In the genomic region with DNA sequence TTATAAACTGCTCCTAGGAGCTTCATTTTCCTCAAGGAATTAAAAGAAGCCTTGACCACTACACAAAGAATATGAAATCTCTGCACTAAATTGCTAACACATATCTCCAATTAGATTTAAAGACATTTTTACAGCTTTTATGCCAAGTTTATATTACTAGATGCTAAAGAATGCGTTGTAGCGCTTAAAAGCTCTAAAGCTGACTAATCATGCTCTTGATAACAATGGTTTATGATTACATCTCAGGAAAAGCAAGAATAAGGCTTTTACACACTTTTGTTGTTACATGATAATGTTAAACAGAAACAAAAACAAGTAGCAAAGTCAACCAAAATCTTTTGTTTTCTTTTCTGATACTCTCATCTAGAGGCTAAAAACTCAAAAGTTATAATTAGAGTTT, we compare ENCODE assay signal across 26 cellular contexts. TPM values are rescaled to one million over a fixed set of nuclear protein-coding genes. Genes with fewer than 3 reads are reported as not detected.
A peak's percentile ranks its signal among the peaks of the same experiment; 100 is the strongest.
DNase-seq lines count a peak whose midpoint lies in the region; ATAC-seq, FAIRE-seq and TF ChIP-seq lines count a peak whose summit lies in the region.
"Had no signal": no experiment of that assay in that cellular context is flagged by ENCODE, and none has a peak within 500 bp of the region (broad histone marks: within the 10 kb centered on the region; RNA-seq: fewer than 3 reads in every experiment).

No MANE protein-coding gene starts in this region.

- H3K9ac ChIP-seq in mesenchymal stem cell (ENCODE audit: low read length) = no peak overlapping the region
- H3K9ac ChIP-seq in HepG2 (ENCODE audit: insufficient read depth, low read depth, low read length) = no peak overlapping the region

- ATAC-seq in mucosa of descending colon (no peak), HepG2 (no peak)
- ATAC-seq: heart left ventricle; naive thymus-derived CD4-positive, alpha-beta T cell had no signal

- H3K27me3 ChIP-seq in mesenchymal stem cell (ENCODE audit: control insufficient read depth in 1 of 2, insufficient read depth in 1 of 2, low read length in 2 of 2) (no peaks in the 10 kb centered on the region), HepG2 (ENCODE audit: control insufficient read depth in 1 of 2, insufficient read depth in 2 of 2, low read length in 2 of 2) (no peaks in the 10 kb centered on the region)
- H3K27me3 ChIP-seq: dorsolateral prefrontal cortex, heart left ventricle, neutrophil, tibial artery, vagina had no signal

- FAIRE-seq in GM19239 (lab: Jason Lieb, UNC) = peak; percentile 26
- FAIRE-seq in HepG2 (lab: Jason Lieb, UNC) = no peak
- FAIRE-seq: GM18507, H54 had no signal

- intact Hi-C loops in mucosa of descending colon (cut with DNase I, micrococcal nuclease) = no loop called here
- intact Hi-C loops in HepG2 (cut with micrococcal nuclease; ENCODE audit: unreplicated experiment) = no loop called here

- no peak overlapping the region for H2BK120ac ChIP-seq in mesenchymal stem cell (ENCODE audit: low read depth, low read length)

- no TSS peak for BruUV-seq in HepG2 (replicated peaks; lab: Mats Ljungman, UMichigan)

- TF ChIP-seq CTCF in epithelial cell of esophagus (IDR thresholded peaks at IDR 0.05; ENCODE audit: insufficient read depth, low read depth, low read length, missing control alignments) (no peak), mucosa of descending colon (IDR thresholded peaks at IDR 0.05) (no peak), HepG2 (CRISPR knock-in tag; IDR thresholded peaks at IDR 0.05) (no peak)

- CTCF ChIA-PET in HepG2 (lab: Yijun Ruan, JAX; ENCODE audit: low intra/inter-chr PET ratio, low total read pairs) = no interaction called here

- H3K4me1 ChIP-seq in mesenchymal stem cell (ENCODE audit: control insufficient read depth, insufficient read depth, low read depth, low read length) (no peaks in the 10 kb centered on the region), mucosa of descending colon (ENCODE audit: low read depth) (no peaks in the 10 kb centered on the region), HepG2 (ENCODE audit: insufficient read depth, low read length) (no peaks in the 10 kb centered on the region)
- H3K4me1 ChIP-seq: vagina had no signal

- TF ChIP-seq EP300 in HepG2 (IDR thresholded peaks at IDR 0.05; ENCODE audit: low read depth in 2 of 2, low read length in 2 of 2) (no peak), HepG2 (CRISPR knock-in tag; IDR thresholded peaks at IDR 0.05; ENCODE audit: borderline replicate concordance) (no peak)

- no peak overlapping the region for H2BK5ac ChIP-seq in mesenchymal stem cell (ENCODE audit: low read depth, low read length, poor library complexity, severe bottlenecking)

- no peak for TF ChIP-seq RAD21 in HepG2 (CRISPR knock-in tag; IDR thresholded peaks at IDR 0.05)

- no peak for TF ChIP-seq POLR2A in HepG2 (IDR thresholded peaks at IDR 0.05; ENCODE audit: insufficient read depth in 1 of 2, low read depth in 2 of 2, low read length in 2 of 2)

- POLR2A ChIA-PET in HepG2 (lab: Yijun Ruan, JAX) = no interaction called here

- H3K4ac ChIP-seq in mesenchymal stem cell (ENCODE audit: low read depth in 1 of 2, low read length in 2 of 2) = no peak overlapping the region

- WGBS in mesenchymal stem cell = no CpG with 5 or more reads among the region's 2 CpGs
- 97% methylated on average over 2 of the region's 2 CpGs for WGBS in HepG2 (ENCODE audit: low lambda C conversion rate)

- no peaks in the 10 kb centered on the region for H3K79me2 ChIP-seq in HepG2 (ENCODE audit: insufficient read depth, low read length)

- H3K18ac ChIP-seq in mesenchymal stem cell (ENCODE audit: low read depth in 1 of 2, low read length in 2 of 2) = no peak overlapping the region

- H3K27ac ChIP-seq in mesenchymal stem cell (ENCODE audit: low read length, poor library complexity, severe bottlenecking) (no peak overlapping the region), caudate nucleus (ENCODE audit: low read depth, low read length) (no peak overlapping the region), HepG2 (ENCODE audit: extremely low read length, insufficient read depth, low read length) (no peak overlapping the region)
- H3K27ac ChIP-seq: dorsolateral prefrontal cortex, heart left ventricle, neutrophil, tibial artery, vagina, VCaP had no signal

- no peak overlapping the region for H3K23ac ChIP-seq in mesenchymal stem cell (ENCODE audit: low read length in 2 of 2)

- H2AFZ ChIP-seq in mesenchymal stem cell (ENCODE audit: low read depth, low read length) = no peak overlapping the region
- H2AFZ ChIP-seq in HepG2 (ENCODE audit: low read length) = no peak overlapping the region

- no peak overlapping the region for H3K14ac ChIP-seq in mesenchymal stem cell (ENCODE audit: low read length in 2 of 2)

- DNase-seq in GM19239 (ENCODE audit: insufficient read length, low spot score) (no peak), amniotic epithelial cell (ENCODE audit: low read depth) (peak; percentile 48), epithelial cell of esophagus (ENCODE audit: low read depth) (peak; percentile 20), mesenchymal stem cell (peak; percentile 28), mucosa of descending colon (no peak), caudate nucleus (lab: John Stamatoyannopoulos, UW) (no peak), HepG2 (ENCODE audit: low spot score) (no peak)
- no peak for DNase-seq in activated CD4-positive, alpha-beta T cell treated with anti-CD3 and anti-CD28 coated beads, Interleukin-2, amount 50 U/mL, for 4 hours
- DNase-seq: activated CD4-positive, alpha-beta T cell treated with anti-CD3 and anti-CD28 coated beads for 48 hours; activated effector memory CD4-positive, alpha-beta T cell treated with anti-CD3 and anti-CD28 coated beads, Interleukin-2, amount 50 U/mL, for 16 hours; activated T-cell treated with anti-CD3 and anti-CD28 coated beads, Interleukin-2, amount 50 U/mL, for 1 hour; aorta; CD4-positive, alpha-beta memory T cell; dorsolateral prefrontal cortex; heart left ventricle; naive thymus-derived CD4-positive, alpha-beta T cell; NCI-H510A; stimulated activated CD4-positive, alpha-beta T cell treated with anti-CD3 and anti-CD28 coated beads, Interleukin-15, amount 100 ng/mL, for 24 hours; stimulated activated CD4-positive, alpha-beta T cell treated with anti-CD3 and anti-CD28 coated beads, Interleukin-4, amount 100 ng/mL, for 4 hours; T-helper 9 cell; tibial artery had no signal

- peaks cover 8% of the 10 kb centered on the region for H3K9me3 ChIP-seq in mesenchymal stem cell (ENCODE audit: control insufficient read depth, low read length)
- H3K9me3 ChIP-seq in mucosa of descending colon = no peaks in the 10 kb centered on the region
- no peaks in the 10 kb centered on the region for H3K9me3 ChIP-seq in HepG2 (ENCODE audit: low read length)
- H3K9me3 ChIP-seq: neutrophil, vagina had no signal

- H3K4me3 ChIP-seq in epithelial cell of esophagus (ENCODE audit: low read length) = no peak overlapping the region
- no peak overlapping the region for H3K4me3 ChIP-seq in mesenchymal stem cell (ENCODE audit: insufficient read depth in 1 of 2, low read depth in 1 of 2, low read length in 2 of 2)
- no peak overlapping the region for H3K4me3 ChIP-seq in mucosa of descending colon
- H3K4me3 ChIP-seq in HepG2 (replicated peaks in 1 of 3; ENCODE audit: insufficient read depth in 1 of 3, low read depth in 2 of 3, low read length in 3 of 3) = no peak overlapping the region
- H3K4me3 ChIP-seq: dorsolateral prefrontal cortex, heart left ventricle, tibial artery, vagina had no signal

- H3K4me2 ChIP-seq in mesenchymal stem cell (ENCODE audit: low read length, poor library complexity, severe bottlenecking) = no peak overlapping the region
- H3K4me2 ChIP-seq in HepG2 (ENCODE audit: low read depth, low read length) = no peak overlapping the region

- no peak overlapping the region for H2BK15ac ChIP-seq in mesenchymal stem cell (ENCODE audit: low read depth, poor library complexity, severe bottlenecking)

- in situ Hi-C loops in HepG2 (cut with HindIII; ENCODE audit: extremely low pct_ligation_motif_present, low pct_unique_long_range_greater_than_20kb) = no loop called here

- peaks cover 12% of the 10 kb centered on the region for H3K79me1 ChIP-seq in mesenchymal stem cell (replicated peaks; ENCODE audit: low read length, poor library complexity, severe bottlenecking)

- H2BK12ac ChIP-seq in mesenchymal stem cell (ENCODE audit: low read length in 2 of 2) = no peak overlapping the region

- H3K36me3 ChIP-seq in mesenchymal stem cell (ENCODE audit: control insufficient read depth in 1 of 2, insufficient read depth in 2 of 2, low read depth in 1 of 2, low read length in 2 of 2) = peaks cover 0 to 8% of the 10 kb centered on the region in 2 experiments
- H3K36me3 ChIP-seq in mucosa of descending colon (ENCODE audit: low read depth) = no peaks in the 10 kb centered on the region
- no peaks in the 10 kb centered on the region for H3K36me3 ChIP-seq in HepG2 (replicated peaks in 1 of 2; ENCODE audit: control insufficient read depth in 1 of 2, insufficient read depth in 2 of 2, low read length in 2 of 2)
- H3K36me3 ChIP-seq: heart left ventricle, neutrophil, tibial artery, vagina had no signal

- H4K91ac ChIP-seq in mesenchymal stem cell (ENCODE audit: low read length) = no peak overlapping the region

- H2AK5ac ChIP-seq in mesenchymal stem cell (ENCODE audit: low read length, severe bottlenecking) = no peak overlapping the region

- no peaks in the 10 kb centered on the region for H4K20me1 ChIP-seq in HepG2 (ENCODE audit: insufficient read depth, low read length)

- H4K8ac ChIP-seq in mesenchymal stem cell (ENCODE audit: low read length) = no peak overlapping the region

RNA-seq across cellular contexts. Expression of a gene that starts 44.7 kb away (rescaled TPM):
- polyA plus RNA-seq in mesenchymal stem cell (2013, experiment 1 of 2) = 8.9 TPM
- polyA plus RNA-seq in mesenchymal stem cell (2013, experiment 2 of 2) = 9.1 TPM
- total RNA-seq in mucosa of descending colon (10 to 100 TPM; 10.8 to 18.4 (median 18.1) TPM), HepG2 (2016; rRNA removed; fragmentation: Illumina TruSeq; extraction: Trizol) (14.7 and 18.8 TPM in 2 replicates)
- total RNA-seq in HepG2 (2016; cell fraction: cytosol; rRNA removed; fragmentation: Illumina TruSeq; extraction: Trizol; ENCODE audit: low read depth) = 1.2 and 3.0 TPM in 2 replicates
- total RNA-seq in HepG2 (2016; cell fraction: insoluble cytoplasmic fraction; rRNA removed; fragmentation: Illumina TruSeq; extraction: Trizol) = 11.3 and 12.7 TPM in 2 replicates
- 4.2 and 4.6 TPM in 2 replicates for total RNA-seq in HepG2 (2016; cell fraction: membrane; rRNA removed; fragmentation: Illumina TruSeq; extraction: Trizol)
- total RNA-seq in HepG2 (2016; cell fraction: nucleus; rRNA removed; fragmentation: Illumina TruSeq; extraction: Trizol) = 30.7 and 36.5 TPM in 2 replicates
- polyA plus RNA-seq in HepG2 (2011; rRNA removed) = 12.7 and 18.5 TPM in 2 replicates
- 6.6 and 9.9 TPM in 2 replicates for polyA plus RNA-seq in HepG2 (2011; cell fraction: cytosol; rRNA removed)
- 18.0 and 21.3 TPM in 2 replicates for polyA plus RNA-seq in HepG2 (2011; cell fraction: nucleus; rRNA removed)
- 6.8 and 7.2 TPM in 2 replicates for polyA plus RNA-seq in HepG2 (2012)
- polyA plus RNA-seq in HepG2 (2016; cell fraction: cytosol; fragmentation: Illumina TruSeq; extraction: Trizol; ENCODE audit: low read depth) = 0.58 and 0.92 TPM in 2 replicates
- 9.4 and 10.9 TPM in 2 replicates for polyA plus RNA-seq in HepG2 (2016; cell fraction: insoluble cytoplasmic fraction; fragmentation: Illumina TruSeq; extraction: Trizol; ENCODE audit: low read depth)
- 2.0 and 2.4 TPM in 2 replicates for polyA plus RNA-seq in HepG2 (2016; cell fraction: membrane; fragmentation: Illumina TruSeq; extraction: Trizol; ENCODE audit: low read depth)
- polyA plus RNA-seq in HepG2 (2016; cell fraction: nucleus; fragmentation: Illumina TruSeq; extraction: Trizol; ENCODE audit: insufficient read depth, low read depth) = 14.9 and 16.2 TPM in 2 replicates
- 4.7 and 10.5 TPM in 2 replicates for polyA minus RNA-seq in HepG2 (2011; rRNA and poly(A)+ RNA removed; ENCODE audit: low replicate concordance)
- 7.4 and 8.6 TPM in 2 replicates for polyA minus RNA-seq in HepG2 (2011; cell fraction: cytosol; rRNA and poly(A)+ RNA removed)
- polyA minus RNA-seq in HepG2 (2011; cell fraction: nucleus; rRNA and poly(A)+ RNA removed) = 50.8 and 53.3 TPM in 2 replicates

Comparison
In these comparisons a context has a peak if more than half of its experiments do, and no peak if none do; other contexts are left out.
1. DNase-seq: peak in amniotic epithelial cell (single experiment), epithelial cell of esophagus (single experiment) and mesenchymal stem cell (single experiment); none in GM19239 (single experiment), mucosa of descending colon (0 of 3), caudate nucleus (0 of 61), HepG2 (single experiment) and activated CD4-positive, alpha-beta T cell treated with anti-CD3 and anti-CD28 coated beads, Interleukin-2, amount 50 U/mL, for 4 hours (0 of 2).